37 cellular contexts compared by ENCODE assay signal in genomic region chr4:74178798-74179197, GRCh38. TPM values are rescaled to one million over a fixed set of nuclear protein-coding genes. Genes with fewer than 3 reads are reported as not detected.
DNase-seq lines count a peak whose midpoint lies in the region; ATAC-seq, FAIRE-seq and TF ChIP-seq lines count a peak whose summit lies in the region.
"Had no signal": no experiment of that assay in that cellular context is flagged by ENCODE, and none has a peak within 500 bp of the region (broad histone marks: within the 10 kb centered on the region; RNA-seq: fewer than 3 reads in every experiment).

No MANE protein-coding gene starts in this region.

- ATAC-seq in left colon (peak; percentile 95), mucosa of descending colon (peak; percentile 92)
- ATAC-seq: A549; CD8-positive, alpha-beta T cell had no signal

- H3K9me3 Mint-ChIP-seq in activated naive CD8-positive, alpha-beta T cell treated with anti-CD3 and anti-CD28 coated beads for 36 hours, result no peaks in the 10 kb centered on the region
- H3K9me3 Mint-ChIP-seq: CD14-positive monocyte; CD4-positive, alpha-beta memory T cell; CD4-positive, alpha-beta T cell; CD4-positive, CD25-positive, alpha-beta regulatory T cell; CD8-positive, alpha-beta memory T cell; CD8-positive, alpha-beta T cell had no signal

- DNase-seq in GM12892 (ENCODE audit: insufficient read length) (no peak), left colon (no peak), mucosa of descending colon (no peak), small intestine (peak; percentile 10), PC-9 (no peak), NCI-H1694 treated with DMSO at 0.1 percent for 48 hours (lab: John Stamatoyannopoulos, UW) (no peak), OCI-LY7 (ENCODE audit: low spot score) (no peak)
- DNase-seq in activated naive CD8-positive, alpha-beta T cell treated with anti-CD3 and anti-CD28 coated beads for 36 hours, result no peak
- DNase-seq: 8988T; ACHN; AML-193; BE2C; C1 segment of cervical spinal cord; Caco-2; Calu3; CD4-positive, alpha-beta memory T cell; CD4-positive, alpha-beta T cell; CD4-positive, CD25-positive, alpha-beta regulatory T cell; CD8-positive, alpha-beta memory T cell; CD8-positive, alpha-beta T cell; COR-L47; DMS 273 treated with DMSO at 0.1 percent for 48 hours; DMS153; DMS53; DMS79; DMS79 treated with DMSO at 0.1 percent for 48 hours; DND-41; EL had no signal

- WGBS in small intestine, 3 donors, result 58 to 82% (median 61%) methylated on average over 3 of the region's 3 CpGs

- no peaks in the 10 kb centered on the region for H3F3A ChIP-seq in PC-9 (ENCODE audit: insufficient read depth, low read depth)

- H4K20me1 ChIP-seq in PC-9 (ENCODE audit: insufficient read depth), result no peaks in the 10 kb centered on the region
- no peaks in the 10 kb centered on the region for H4K20me1 ChIP-seq in OCI-LY7 (ENCODE audit: insufficient read depth, low read length)
- H4K20me1 ChIP-seq: BLaER1; BLaER1 treated with 17β-estradiol and CSF1 and Interleukin-3, amounts not matched to agents 10 nM and 100 nM had no signal

- no peak overlapping the region for H3K4me3 ChIP-seq in mucosa of descending colon
- no peak overlapping the region for H3K4me3 ChIP-seq in small intestine (ENCODE audit: low read depth in 1 of 2, low read length in 2 of 2)
- no peak overlapping the region for H3K4me3 ChIP-seq in PC-9
- no peak overlapping the region for H3K4me3 ChIP-seq in OCI-LY7 (ENCODE audit: low read depth, low read length, poor library complexity, severe bottlenecking)
- H3K4me3 ChIP-seq: A549; BLaER1; BLaER1 treated with 17β-estradiol and CSF1 and Interleukin-3, amounts not matched to agents 10 nM and 100 nM had no signal

- peak; percentile 27 for FAIRE-seq in GM12892 (lab: Jason Lieb, UNC)
- no peak for FAIRE-seq in small intestine (lab: Jason Lieb, UNC)
- FAIRE-seq: A204.1, A549, D721Med had no signal

- BruUV-seq in PC-9 (replicated peaks; lab: Mats Ljungman, UMichigan), result no TSS peak
- no TSS peak for BruUV-seq in OCI-LY7 (replicated peaks; lab: Mats Ljungman, UMichigan)

- H3K4me1 ChIP-seq in mucosa of descending colon (ENCODE audit: low read depth), result no peaks in the 10 kb centered on the region
- no peaks in the 10 kb centered on the region for H3K4me1 ChIP-seq in small intestine (ENCODE audit: control insufficient read depth in 2 of 2, insufficient read depth in 1 of 2, low read depth in 1 of 2, low read length in 1 of 2)
- H3K4me1 ChIP-seq in PC-9 (replicated peaks; ENCODE audit: insufficient read depth), result no peaks in the 10 kb centered on the region
- H3K4me1 ChIP-seq in OCI-LY7 (ENCODE audit: insufficient read depth, low read length, poor library complexity, severe bottlenecking), result no peaks in the 10 kb centered on the region
- H3K4me1 ChIP-seq: A549; BLaER1; BLaER1 treated with 17β-estradiol and CSF1 and Interleukin-3, amounts not matched to agents 10 nM and 100 nM; Caco-2 had no signal

- H3K4me1 Mint-ChIP-seq in activated naive CD8-positive, alpha-beta T cell treated with anti-CD3 and anti-CD28 coated beads for 36 hours, result no peaks in the 10 kb centered on the region
- H3K4me1 Mint-ChIP-seq: B cell; CD14-positive monocyte; CD4-positive, alpha-beta memory T cell; CD4-positive, CD25-positive, alpha-beta regulatory T cell; CD8-positive, alpha-beta memory T cell had no signal

- H3K36me3 ChIP-seq in mucosa of descending colon (ENCODE audit: low read depth) (no peaks in the 10 kb centered on the region), small intestine (ENCODE audit: control insufficient read depth in 2 of 2, insufficient read depth in 2 of 2, low read length in 2 of 2) (no peaks in the 10 kb centered on the region), PC-9 (ENCODE audit: low read depth) (no peaks in the 10 kb centered on the region), OCI-LY7 (ENCODE audit: insufficient read depth, low read length) (no peaks in the 10 kb centered on the region)

- intact Hi-C loops in left colon (cut with DNase I, micrococcal nuclease) (no loop called here), mucosa of descending colon (cut with DNase I, micrococcal nuclease) (no loop called here), PC-9 (cut with micrococcal nuclease; ENCODE audit: unreplicated experiment) (no loop called here), OCI-LY7 (cut with micrococcal nuclease; ENCODE audit: unreplicated experiment) (no loop called here)

- CTCF ChIA-PET in PC-9 (lab: Charles Lee), result no interaction called here
- CTCF ChIA-PET in OCI-LY7 (lab: Charles Lee; ENCODE audit: unreplicated experiment), result no interaction called here

- no peak overlapping the region for H3K27ac Mint-ChIP-seq in activated naive CD8-positive, alpha-beta T cell treated with anti-CD3 and anti-CD28 coated beads for 36 hours
- H3K27ac Mint-ChIP-seq: B cell; CD14-positive monocyte; CD4-positive, alpha-beta memory T cell; CD4-positive, alpha-beta T cell; CD4-positive, CD25-positive, alpha-beta regulatory T cell; CD8-positive, alpha-beta memory T cell; CD8-positive, alpha-beta T cell had no signal

- H3K27me3 ChIP-seq in small intestine (ENCODE audit: control insufficient read depth in 2 of 2, insufficient read depth in 2 of 2, low read length in 2 of 2) (no peaks in the 10 kb centered on the region), PC-9 (ENCODE audit: insufficient read depth, low read depth) (no peaks in the 10 kb centered on the region)
- H3K27me3 ChIP-seq: BE2C; BLaER1; BLaER1 treated with 17β-estradiol and CSF1 and Interleukin-3, amounts not matched to agents 10 nM and 100 nM had no signal

- H3K4me3 Mint-ChIP-seq in activated naive CD8-positive, alpha-beta T cell treated with anti-CD3 and anti-CD28 coated beads for 36 hours, result no peak overlapping the region
- H3K4me3 Mint-ChIP-seq: B cell; CD14-positive monocyte; CD4-positive, alpha-beta memory T cell; CD4-positive, alpha-beta T cell; CD4-positive, CD25-positive, alpha-beta regulatory T cell; CD8-positive, alpha-beta memory T cell; CD8-positive, alpha-beta T cell had no signal

- no peaks in the 10 kb centered on the region for H3K27me3 Mint-ChIP-seq in activated naive CD8-positive, alpha-beta T cell treated with anti-CD3 and anti-CD28 coated beads for 36 hours
- H3K27me3 Mint-ChIP-seq: B cell; CD4-positive, alpha-beta T cell; CD4-positive, CD25-positive, alpha-beta regulatory T cell; CD8-positive, alpha-beta memory T cell had no signal

- H3K9me3 ChIP-seq in mucosa of descending colon (no peaks in the 10 kb centered on the region), small intestine (ENCODE audit: control insufficient read depth, low read depth) (no peaks in the 10 kb centered on the region), PC-9 (ENCODE audit: insufficient read depth, low read depth) (no peaks in the 10 kb centered on the region), OCI-LY7 (ENCODE audit: low read length) (no peaks in the 10 kb centered on the region)
- H3K9me3 ChIP-seq: A549; BE2C; BLaER1; BLaER1 treated with 17β-estradiol and CSF1 and Interleukin-3, amounts not matched to agents 10 nM and 100 nM; Caco-2 had no signal

- TF ChIP-seq CTCF in mucosa of descending colon (IDR thresholded peaks at IDR 0.05) (no peak), PC-9 (conservative IDR thresholded peaks at IDR 0.05) (no peak), OCI-LY7 (conservative IDR thresholded peaks at IDR 0.05; ENCODE audit: low read length) (no peak)

- POLR2A ChIA-PET in PC-9 (lab: Charles Lee; ENCODE audit: unreplicated experiment) (interaction anchor here (0.6 kb wide), 1 partner anchor 105 kb away, joined by 5 read pairs; no protein-coding TSS in a partner anchor), OCI-LY7 (lab: Charles Lee) (interaction anchor here (1.0 to 1.1 kb wide), 2 partner anchors 9 to 20 kb away, joined by 4 read pairs; no protein-coding TSS in a partner anchor)

- H3K36me3 Mint-ChIP-seq in activated naive CD8-positive, alpha-beta T cell treated with anti-CD3 and anti-CD28 coated beads for 36 hours, result peaks cover 19% of the 10 kb centered on the region

- H3K9me2 ChIP-seq in PC-9 (ENCODE audit: insufficient read depth), result no peaks in the 10 kb centered on the region
- no peaks in the 10 kb centered on the region for H3K9me2 ChIP-seq in OCI-LY7 (ENCODE audit: insufficient read depth, low read length)

- H3K4me2 ChIP-seq in PC-9 (no peak overlapping the region), OCI-LY7 (ENCODE audit: low read length) (no peak overlapping the region)
- H3K4me2 ChIP-seq: A549; BLaER1; BLaER1 treated with 17β-estradiol and CSF1 and Interleukin-3, amounts not matched to agents 10 nM and 100 nM had no signal

- H3K79me2 ChIP-seq in PC-9 (ENCODE audit: low read depth) (no peaks in the 10 kb centered on the region), OCI-LY7 (ENCODE audit: insufficient read depth, low read depth, low read length) (no peaks in the 10 kb centered on the region)

- TF ChIP-seq POLR2A in GM12892 (IDR thresholded peaks at IDR 0.05; ENCODE audit: low read depth, low read length), result no peak

- H3K27ac ChIP-seq in small intestine (ENCODE audit: low read depth in 1 of 2, low read length in 1 of 2) (no peak overlapping the region), PC-9 (no peak overlapping the region), OCI-LY7 (ENCODE audit: low read depth, low read length, poor library complexity, severe bottlenecking) (no peak overlapping the region)
- H3K27ac ChIP-seq: 22Rv1; A549; BLaER1; BLaER1 treated with 17β-estradiol and CSF1 and Interleukin-3, amounts not matched to agents 10 nM and 100 nM; C4-2B had no signal

- no peak overlapping the region for H2AFZ ChIP-seq in PC-9
- H2AFZ ChIP-seq in OCI-LY7 (ENCODE audit: low read length), result no peak overlapping the region

RNA-seq across cellular contexts. Expression of gene MTHFD2L, which starts 20.9 kb away (rescaled TPM):
- polyA plus RNA-seq in GM12892 (2012; ENCODE audit: missing spikeins), result 8.7 TPM
- total RNA-seq in left colon, result 1 to 10 TPM; 8.2 to 8.7 TPM
- 10 to 100 TPM; 10.7 to 12.9 (median 11.6) TPM for total RNA-seq in mucosa of descending colon
- polyA plus RNA-seq in small intestine, result 1 to 10 TPM; 4.1 to 6.7 (median 6.5) TPM
- total RNA-seq in PC-9 (2021), result 8.2 and 8.9 TPM in 2 replicates
- 1 to 10 TPM; 8.2 to 8.3 TPM for total RNA-seq in activated naive CD8-positive, alpha-beta T cell treated with anti-CD3 and anti-CD28 coated beads for 36 hours
- total RNA-seq in OCI-LY7 (2014; rRNA removed; shearing (Covaris generic)), result 18.5 and 18.9 TPM in 2 replicates
- total RNA-seq in OCI-LY7 (2022), result 18.7 and 18.8 TPM in 2 replicates
